ENCODE assay signal across 2 cellular contexts in genomic region chr6:17580518-17581048, GRCh38.
TF ChIP-seq lines count a peak whose summit lies in the region.

No MANE protein-coding gene starts in this region.

TF ChIP-seq in liver, 16 proteins besides CTCF, POLR2A, EP300 and RAD21 (continued from another document):
- no peak for TF ChIP-seq FOXA2 (IDR thresholded peaks at IDR 0.05)
- no peak for TF ChIP-seq MAX (IDR thresholded peaks at IDR 0.05)
- TF ChIP-seq TAF1 (conservative IDR thresholded peaks at IDR 0.05) = no peak
- TF ChIP-seq ZBTB33 (IDR thresholded peaks at IDR 0.05) = no peak
- no peak for TF ChIP-seq GABPA (IDR thresholded peaks at IDR 0.05 in 1 of 2, conservative IDR thresholded peaks at IDR 0.05 in 1 of 2)
- no peak for TF ChIP-seq REST (IDR thresholded peaks at IDR 0.05)

TF ChIP-seq in HepG2, 621 proteins besides CTCF, POLR2A, EP300 and RAD21 (continued from another document):
- TF ChIP-seq ZNF276 (CRISPR knock-in tag; IDR thresholded peaks at IDR 0.05; ENCODE audit: low read depth) (no peak), WIZ (CRISPR knock-in tag; IDR thresholded peaks at IDR 0.05) (no peak), ZNF446 (CRISPR knock-in tag; IDR thresholded peaks at IDR 0.05) (no peak), NFKBIZ (CRISPR knock-in tag; IDR thresholded peaks at IDR 0.05) (no peak), NCOR1 (IDR thresholded peaks at IDR 0.05; ENCODE audit: borderline replicate concordance, low read length) (no peak), ZEB1 (IDR thresholded peaks at IDR 0.05; ENCODE audit: insufficient replicate concordance, low read depth) (no peak), TERF1 (CRISPR knock-in tag; IDR thresholded peaks at IDR 0.05) (no peak), ZFP62 (CRISPR knock-in tag; IDR thresholded peaks at IDR 0.05) (no peak), KLF16 (CRISPR knock-in tag; IDR thresholded peaks at IDR 0.05) (no peak), ZBTB21 (CRISPR knock-in tag; IDR thresholded peaks at IDR 0.05) (no peak)
